8 cellular contexts compared by ENCODE assay signal in the genomic region with DNA sequence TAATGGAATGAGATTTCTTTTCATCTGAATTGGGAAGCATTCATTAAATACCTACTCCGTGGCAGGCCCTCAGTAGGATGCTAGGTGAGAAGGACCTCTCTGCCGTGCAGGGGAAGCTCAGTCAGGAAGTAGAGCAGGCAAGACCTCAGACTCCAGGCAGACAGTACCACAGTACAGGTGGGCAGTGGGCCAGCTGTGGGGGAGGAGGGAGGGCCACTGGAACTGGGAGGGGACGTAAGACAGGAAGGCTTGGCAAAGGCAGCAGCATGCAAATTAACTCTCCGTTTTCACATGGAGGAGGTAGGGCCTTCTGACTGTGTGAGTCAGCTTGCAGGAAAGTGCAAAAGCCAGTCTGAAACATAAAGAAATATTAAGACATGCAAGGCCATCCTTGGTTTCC.
DNase-seq lines count a peak whose midpoint lies in the region; ATAC-seq and TF ChIP-seq lines count a peak whose summit lies in the region.

No MANE protein-coding gene starts in this region.

- no peaks in the 10 kb centered on the region for H3K9me3 ChIP-seq in MG63
- H3K9me3 ChIP-seq in WERI-Rb-1 (ENCODE audit: severe bottlenecking) = no peaks in the 10 kb centered on the region
- H3K9me3 ChIP-seq in hepatocyte (ENCODE audit: low read depth) = no peaks in the 10 kb centered on the region
- no peaks in the 10 kb centered on the region for H3K9me3 ChIP-seq in aorta (ENCODE audit: control insufficient read depth, low read length)

- H3K4me1 ChIP-seq in hepatocyte (ENCODE audit: insufficient read depth) (no peaks in the 10 kb centered on the region), aorta (ENCODE audit: control insufficient read depth in 1 of 2, insufficient read depth in 2 of 2, low read length in 2 of 2) (no peaks in the 10 kb centered on the region)

- TF ChIP-seq CTCF in GM10266 (IDR thresholded peaks at IDR 0.05; ENCODE audit: control insufficient read depth, insufficient read depth, low read depth, missing control alignments) (no peak), WERI-Rb-1 (IDR thresholded peaks at IDR 0.05; ENCODE audit: low read depth, low read length) (no peak), hepatocyte (IDR thresholded peaks at IDR 0.05; ENCODE audit: poor library complexity) (no peak)

- ATAC-seq in aorta (ENCODE audit: low FRiP score) (peak; percentile 58), HG02763 (IDR thresholded peaks at IDR 0.05; ENCODE audit: unreplicated experiment) (no peak)

- H3K79me2 ChIP-seq in hepatocyte = no peaks in the 10 kb centered on the region

- no peak overlapping the region for H3K4me2 ChIP-seq in hepatocyte

- no peak overlapping the region for H2AFZ ChIP-seq in hepatocyte

- no peaks in the 10 kb centered on the region for H3K9me2 ChIP-seq in hepatocyte (replicated peaks; ENCODE audit: insufficient read depth)

- WGBS in hepatocyte (ENCODE audit: low lambda C conversion rate, missing lambda C conversion rate) = 46% methylated on average over 4 of the region's 4 CpGs
- 22 to 24% methylated on average over 4 of the region's 4 CpGs for WGBS in aorta, 2 donors

- H3K36me3 ChIP-seq in MG63 (no peaks in the 10 kb centered on the region), WERI-Rb-1 (no peaks in the 10 kb centered on the region), hepatocyte (replicated peaks; ENCODE audit: insufficient read depth, low read depth) (no peaks in the 10 kb centered on the region), aorta (ENCODE audit: control insufficient read depth in 1 of 2, insufficient read depth in 2 of 2, low read length in 1 of 2) (no peaks in the 10 kb centered on the region)

- DNase-seq in GM10266 (ENCODE audit: extremely low spot score) = peak; percentile 8
- peak; percentile 43 for DNase-seq in MG63
- DNase-seq in WERI-Rb-1 = peak; percentile 21
- DNase-seq in hepatocyte (ENCODE audit: low spot score) = peak; percentile 64
- peak; percentile 77 to 91 for DNase-seq in aorta
- DNase-seq in stimulated activated CD4-positive, alpha-beta T cell treated with anti-CD3 and anti-CD28 coated beads, Interleukin-2, amount 100 ng/mL, for 48 hours = no peak
- no peak for DNase-seq in stimulated activated CD4-positive, alpha-beta T cell treated with anti-CD3 and anti-CD28 coated beads, Interleukin-12 subunit alpha, Interleukin-12 subunit beta, amount 100 ng/mL, for 4 hours

- H3K27ac ChIP-seq in WERI-Rb-1 (peak overlapping the region; percentile 10; the same call in 1 of the 2 replicates), hepatocyte (no peak overlapping the region), aorta (ENCODE audit: low read depth in 1 of 2, low read length in 2 of 2) (no peak overlapping the region)

- H3K27me3 ChIP-seq in MG63 = no peaks in the 10 kb centered on the region
- no peaks in the 10 kb centered on the region for H3K27me3 ChIP-seq in WERI-Rb-1 (ENCODE audit: insufficient read depth, low read depth, severe bottlenecking)
- H3K27me3 ChIP-seq in hepatocyte = no peaks in the 10 kb centered on the region
- H3K27me3 ChIP-seq in aorta (ENCODE audit: control insufficient read depth in 1 of 2, insufficient read depth in 2 of 2, low read length in 1 of 2) = no peaks in the 10 kb centered on the region

- no peaks in the 10 kb centered on the region for H4K20me1 ChIP-seq in hepatocyte (ENCODE audit: insufficient read depth, poor library complexity, severe bottlenecking)

- no peak overlapping the region for H3K4me3 ChIP-seq in MG63
- H3K4me3 ChIP-seq in WERI-Rb-1 (ENCODE audit: low read depth, low read length) = peak overlapping the region; percentile 17; the same call in 1 of the 2 replicates
- no peak overlapping the region for H3K4me3 ChIP-seq in hepatocyte
- H3K4me3 ChIP-seq in aorta (ENCODE audit: low read length in 2 of 2) = no peak overlapping the region

- intact Hi-C loops in aorta (cut with DNase I) = no loop called here

Comparison
In these comparisons a context has a peak if more than half of its experiments do, and no peak if none do; other contexts are left out.
1. DNase-seq: peak in GM10266 (single experiment), MG63 (single experiment), WERI-Rb-1 (single experiment), hepatocyte (single experiment) and aorta (2 of 2); none in stimulated activated CD4-positive, alpha-beta T cell treated with anti-CD3 and anti-CD28 coated beads, Interleukin-2, amount 100 ng/mL, for 48 hours (0 of 2) and stimulated activated CD4-positive, alpha-beta T cell treated with anti-CD3 and anti-CD28 coated beads, Interleukin-12 subunit alpha, Interleukin-12 subunit beta, amount 100 ng/mL, for 4 hours (single experiment).